8 cellular contexts compared by ENCODE assay signal in the genomic region with DNA sequence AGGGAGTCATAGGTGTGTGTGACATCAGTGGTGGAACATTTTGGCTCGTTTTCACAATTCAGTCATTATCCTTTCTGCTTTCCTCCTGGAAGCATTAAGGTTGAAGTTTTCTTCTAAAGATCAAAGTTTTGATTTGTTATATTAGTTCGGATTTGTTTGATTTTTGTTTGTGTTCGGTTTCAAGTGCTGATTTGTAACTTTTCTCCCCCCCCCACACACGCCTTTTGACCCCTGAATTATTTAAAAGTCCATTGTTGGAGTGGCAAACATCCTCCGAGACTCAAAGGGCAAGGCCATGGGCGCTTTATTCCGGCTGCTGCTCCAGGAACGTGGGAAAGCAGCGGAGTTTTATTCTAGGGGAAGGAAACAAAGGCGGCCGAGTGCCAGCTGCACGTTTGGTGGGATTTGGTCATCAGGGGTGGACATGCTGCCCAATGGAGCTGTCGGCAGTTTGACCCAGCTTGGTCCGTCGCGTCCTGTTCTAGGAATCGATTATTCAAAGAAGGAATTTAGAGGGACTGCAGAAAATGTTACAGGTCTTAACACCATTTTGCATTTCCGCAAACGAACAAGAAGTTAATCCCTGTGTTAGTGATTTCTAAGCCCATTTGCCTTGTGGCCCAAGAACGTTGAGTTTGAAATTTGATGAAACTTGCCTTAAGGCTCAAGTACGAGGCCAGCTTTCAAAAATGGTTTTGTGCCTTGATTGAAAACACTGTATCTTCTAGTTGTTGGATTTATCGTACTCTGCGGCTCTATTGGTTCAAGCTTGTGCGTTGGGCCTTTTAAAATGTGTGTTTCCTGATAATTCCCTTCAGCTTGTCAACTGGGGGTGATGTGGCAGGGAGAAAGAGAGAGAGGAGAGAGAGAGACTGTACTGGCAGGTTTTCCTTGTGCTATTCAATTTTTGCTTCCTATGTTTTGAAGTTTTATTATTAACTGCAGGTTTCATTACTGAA. TPM values are rescaled to one million over a fixed set of nuclear protein-coding genes. Genes with fewer than 3 reads are reported as not detected.
DNase-seq lines count a peak whose midpoint lies in the region; ATAC-seq lines count a peak whose summit lies in the region.

No MANE protein-coding gene starts in this region.

- H3K27me3 ChIP-seq in BLaER1, result peaks cover 20% of the 10 kb centered on the region

- peak; percentile 10 for ATAC-seq in Right ventricle myocardium superior (ENCODE audit: poor library complexity)
- no peak for ATAC-seq in HG03108 (IDR thresholded peaks at IDR 0.05; ENCODE audit: unreplicated experiment)

- H3K4me2 ChIP-seq in BLaER1, result peak overlapping the region; percentile 84

- intact Hi-C loops in activated T-helper 1 cell treated with anti-CD3 and anti-CD28 coated beads, Interleukin-12 subunit alpha, Interleukin-12 subunit beta, Interleukin-2, Interleukin-4 antibody, amounts not matched to agents 30 ng/mL and 10 ng/mL and 1 ng/mL, durations not matched to agents 14 hours and 24 hours and 36 hours (cut with micrococcal nuclease), result loop anchor here (5.0 to 10.0 kb wide), 4 partner anchors 39 to 1681 kb away; partner anchors contain the start of gene MAGIX
- intact Hi-C loops in Right ventricle myocardium superior (cut with DNase I), result no loop called here

- peaks cover 20% of the 10 kb centered on the region for H3K4me1 ChIP-seq in BLaER1

- H3K4me3 ChIP-seq in BLaER1, result peak overlapping the region; percentile 71

- H3K27ac ChIP-seq in BLaER1, result peak overlapping the region; percentile 90

- H3K9me3 ChIP-seq in BLaER1, result no peaks in the 10 kb centered on the region

- H3K4me1 Mint-ChIP-seq in activated T-helper 1 cell treated with anti-CD3 and anti-CD28 coated beads, Interleukin-12 subunit alpha, Interleukin-12 subunit beta, Interleukin-2, Interleukin-4 antibody, amounts not matched to agents 30 ng/mL and 10 ng/mL and 1 ng/mL, durations not matched to agents 14 hours and 24 hours and 36 hours (ENCODE audit: low read depth), result peaks cover 26% of the 10 kb centered on the region

- H3K36me3 ChIP-seq in BLaER1, result no peaks in the 10 kb centered on the region

- peak; percentile 11 for DNase-seq in HS-5 (ENCODE audit: low read depth)
- no peak for DNase-seq in activated T-helper 1 cell treated with anti-CD3 and anti-CD28 coated beads, Interleukin-12 subunit alpha, Interleukin-12 subunit beta, Interleukin-2, Interleukin-4 antibody, amounts not matched to agents 30 ng/mL and 10 ng/mL and 1 ng/mL, durations not matched to agents 14 hours and 24 hours and 36 hours (ENCODE audit: low spot score)
- DNase-seq in Right ventricle myocardium superior, result peak; percentile 46
- peak; percentile 34 for DNase-seq in pons (ENCODE audit: low spot score)
- DNase-seq in activated effector memory CD4-positive, alpha-beta T cell treated with Interleukin-2 at 50 U/mL for 16 hours, result no peak
- DNase-seq in RPMI8226, result no peak

- no peaks in the 10 kb centered on the region for H3K36me3 Mint-ChIP-seq in activated T-helper 1 cell treated with anti-CD3 and anti-CD28 coated beads, Interleukin-12 subunit alpha, Interleukin-12 subunit beta, Interleukin-2, Interleukin-4 antibody, amounts not matched to agents 30 ng/mL and 10 ng/mL and 1 ng/mL, durations not matched to agents 14 hours and 24 hours and 36 hours (ENCODE audit: low read depth)

- H4K20me1 ChIP-seq in BLaER1, result no peaks in the 10 kb centered on the region

- H3K27me3 Mint-ChIP-seq in activated T-helper 1 cell treated with anti-CD3 and anti-CD28 coated beads, Interleukin-12 subunit alpha, Interleukin-12 subunit beta, Interleukin-2, Interleukin-4 antibody, amounts not matched to agents 30 ng/mL and 10 ng/mL and 1 ng/mL, durations not matched to agents 14 hours and 24 hours and 36 hours (ENCODE audit: insufficient read depth), result no peaks in the 10 kb centered on the region

- H3K4me3 Mint-ChIP-seq in activated T-helper 1 cell treated with anti-CD3 and anti-CD28 coated beads, Interleukin-12 subunit alpha, Interleukin-12 subunit beta, Interleukin-2, Interleukin-4 antibody, amounts not matched to agents 30 ng/mL and 10 ng/mL and 1 ng/mL, durations not matched to agents 14 hours and 24 hours and 36 hours, result peak overlapping the region; percentile 92

- H3K9ac ChIP-seq in BLaER1, result peak overlapping the region; percentile 85

- no peaks in the 10 kb centered on the region for H3K9me3 Mint-ChIP-seq in activated T-helper 1 cell treated with anti-CD3 and anti-CD28 coated beads, Interleukin-12 subunit alpha, Interleukin-12 subunit beta, Interleukin-2, Interleukin-4 antibody, amounts not matched to agents 30 ng/mL and 10 ng/mL and 1 ng/mL, durations not matched to agents 14 hours and 24 hours and 36 hours

- peak overlapping the region; percentile 91 for H3K27ac Mint-ChIP-seq in activated T-helper 1 cell treated with anti-CD3 and anti-CD28 coated beads, Interleukin-12 subunit alpha, Interleukin-12 subunit beta, Interleukin-2, Interleukin-4 antibody, amounts not matched to agents 30 ng/mL and 10 ng/mL and 1 ng/mL, durations not matched to agents 14 hours and 24 hours and 36 hours

RNA-seq across cellular contexts. Expression of gene ZNF41, which starts 0.6 kb away (rescaled TPM):
- total RNA-seq in activated T-helper 1 cell treated with anti-CD3 and anti-CD28 coated beads, Interleukin-12 subunit alpha, Interleukin-12 subunit beta, Interleukin-2, Interleukin-4 antibody, amounts not matched to agents 30 ng/mL and 10 ng/mL and 1 ng/mL, durations not matched to agents 14 hours and 24 hours and 36 hours, result 10.7 and 10.9 TPM in 2 replicates
- 12.8 TPM for total RNA-seq in Right ventricle myocardium superior

Comparison
In these comparisons a context has a peak if more than half of its experiments do, and no peak if none do; other contexts are left out.
1. DNase-seq: peak in HS-5 (single experiment), Right ventricle myocardium superior (single experiment) and pons (single experiment); none in activated T-helper 1 cell treated with anti-CD3 and anti-CD28 coated beads, Interleukin-12 subunit alpha, Interleukin-12 subunit beta, Interleukin-2, Interleukin-4 antibody, amounts not matched to agents 30 ng/mL and 10 ng/mL and 1 ng/mL, durations not matched to agents 14 hours and 24 hours and 36 hours (single experiment), activated effector memory CD4-positive, alpha-beta T cell treated with Interleukin-2 at 50 U/mL for 16 hours (single experiment) and RPMI8226 (single experiment).